ENCODE assay signal across 18 cellular contexts in the genomic region with DNA sequence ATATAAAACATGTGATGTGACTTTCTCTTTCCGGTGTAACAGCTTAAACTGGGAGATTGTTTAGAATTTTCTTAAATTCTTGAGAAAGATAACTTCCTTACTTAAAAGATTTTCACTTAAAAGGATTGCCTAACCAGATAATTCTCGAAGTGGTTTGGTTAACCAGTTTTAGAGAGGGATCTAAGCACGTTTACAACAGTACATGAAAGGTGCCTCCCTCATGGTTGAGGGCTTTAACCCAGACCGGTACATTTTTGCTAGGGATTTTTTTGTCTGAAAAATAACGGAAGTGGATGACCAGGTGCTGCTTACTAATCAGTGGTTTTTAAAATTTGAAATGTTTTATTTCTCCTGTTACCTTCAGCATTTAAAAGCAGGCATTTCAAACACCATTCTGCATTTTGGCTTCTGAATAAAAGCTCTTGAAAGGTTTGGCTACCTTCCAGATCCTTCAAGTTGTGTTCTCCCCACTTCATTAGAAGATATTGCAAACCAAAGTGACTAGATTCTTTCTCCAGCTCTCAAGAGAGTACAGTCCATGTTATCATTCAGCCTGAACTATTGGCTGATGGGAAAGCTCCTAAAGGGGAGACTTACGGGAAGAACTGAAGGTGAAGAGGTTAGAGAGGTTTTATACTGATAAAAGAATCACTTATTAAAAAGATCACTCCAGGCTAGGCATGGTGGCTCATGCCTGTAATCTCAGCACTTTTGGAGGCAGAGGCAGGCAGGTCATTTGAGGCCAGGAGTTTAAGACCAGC. TPM values are rescaled to one million over a fixed set of nuclear protein-coding genes. Genes with fewer than 3 reads are reported as not detected.
A peak's percentile ranks its signal among the peaks of the same experiment; 100 is the strongest.
DNase-seq lines count a peak whose midpoint lies in the region; ATAC-seq, FAIRE-seq and TF ChIP-seq lines count a peak whose summit lies in the region.
"Had no signal": no experiment of that assay in that cellular context is flagged by ENCODE, and none has a peak within 500 bp of the region (broad histone marks: within the 10 kb centered on the region; RNA-seq: fewer than 3 reads in every experiment).

No MANE protein-coding gene starts in this region.

- no peak overlapping the region for H3K4me2 ChIP-seq in GM12878 (ENCODE audit: control insufficient read depth, insufficient read depth)
- no peak overlapping the region for H3K4me2 ChIP-seq in trophoblast cell (ENCODE audit: low read length)
- H3K4me2 ChIP-seq: BLaER1 had no signal

- H3K27ac ChIP-seq in GM12878 (ENCODE audit: control insufficient read depth, insufficient read depth) (no peak overlapping the region), trophoblast cell (ENCODE audit: low read depth, low read length) (no peak overlapping the region)
- H3K27ac ChIP-seq: 22Rv1, BLaER1 had no signal

- H3K79me2 ChIP-seq in GM12878 (ENCODE audit: control insufficient read depth, insufficient read depth, low read length) (peaks cover 2% of the 10 kb centered on the region; the same call in 1 of the 2 replicates), trophoblast cell (ENCODE audit: control insufficient read depth, insufficient read depth, low read length, poor library complexity) (no peaks in the 10 kb centered on the region)

- no peak overlapping the region for H3K4me3 Mint-ChIP-seq in stimulated activated naive CD8-positive, alpha-beta T cell treated with anti-CD3 and anti-CD28 coated beads, Interleukin-15, amount 100 ng/mL, for 72 hours
- H3K4me3 Mint-ChIP-seq in stimulated activated memory B cell treated with anti-CD40 and anti-IgM and Interleukin-4, amounts not matched to agents 10 μg/mL and 1 μg/mL and 100 μg/mL, for 72 hours: no peak overlapping the region
- H3K4me3 Mint-ChIP-seq in WTC11: no peak overlapping the region
- H3K4me3 Mint-ChIP-seq: H9 had no signal

- DNase-seq in NCI-H1436 (lab: John Stamatoyannopoulos, UW): peak; percentile 11
- no peak for DNase-seq in NCI-H1436 treated with DMSO at 0.1 percent for 48 hours (lab: John Stamatoyannopoulos, UW)
- DNase-seq in stimulated activated naive CD8-positive, alpha-beta T cell treated with anti-CD3 and anti-CD28 coated beads, Interleukin-15, amount 100 ng/mL, for 72 hours: no peak
- DNase-seq in stimulated activated naive CD8-positive, alpha-beta T cell treated with anti-CD3 and anti-CD28 coated beads, Interleukin-15, Interleukin-2, amounts not matched to agents 100 U/mL and 50 U/mL, for 24 hours: no peak
- no peak for DNase-seq in GM12878 (ENCODE audit: low read depth, low spot score)
- DNase-seq in trophoblast cell: no peak
- DNase-seq in WTC11 (ENCODE audit: low spot score): no peak
- DNase-seq: H9, Karpas-422, MM.1S, NCI-H2171, NCI-H510A, SIG-M5 had no signal

- no peaks in the 10 kb centered on the region for H3K79me1 ChIP-seq in trophoblast cell (ENCODE audit: low read length)

- H3K9me3 ChIP-seq in GM12878 (replicated peaks; ENCODE audit: control insufficient read depth, insufficient read depth, low read length): no peaks in the 10 kb centered on the region
- no peaks in the 10 kb centered on the region for H3K9me3 ChIP-seq in trophoblast cell (ENCODE audit: insufficient read depth, low read depth, low read length)
- H3K9me3 ChIP-seq: BLaER1 had no signal

- H3K4ac ChIP-seq in trophoblast cell (ENCODE audit: low read depth, low read length): no peak overlapping the region

- BruUV-seq in GM12878 (replicated peaks; lab: Mats Ljungman, UMichigan): TSS peak; percentile 26

- CTCF ChIA-PET in GM12878 (lab: Yijun Ruan, JAX): interaction anchor here (1.2 to 3.1 kb wide), 3 partner anchors 42 to 103 kb away, joined by 3 to 23 read pairs (median 14); no protein-coding TSS in a partner anchor
- CTCF ChIA-PET in WTC11 (lab: Charles Lee): interaction anchor here (0.8 kb wide), 1 partner anchor 43 kb away, joined by 3 read pairs; no protein-coding TSS in a partner anchor

- H3K23ac ChIP-seq in trophoblast cell (ENCODE audit: low read length): no peak overlapping the region

- no peak overlapping the region for H4K8ac ChIP-seq in trophoblast cell (ENCODE audit: low read depth, low read length)

- no peak overlapping the region for H2BK120ac ChIP-seq in trophoblast cell (ENCODE audit: insufficient read depth, low read length, poor library complexity)

- H4K91ac ChIP-seq in trophoblast cell (ENCODE audit: low read depth, low read length): no peak overlapping the region

- H2BK5ac ChIP-seq in trophoblast cell (ENCODE audit: low read depth, low read length, poor library complexity): no peak overlapping the region

- H3K4me1 Mint-ChIP-seq in stimulated activated naive CD8-positive, alpha-beta T cell treated with anti-CD3 and anti-CD28 coated beads, Interleukin-15, amount 100 ng/mL, for 72 hours: peaks cover 8% of the 10 kb centered on the region
- peaks cover 15% of the 10 kb centered on the region for H3K4me1 Mint-ChIP-seq in stimulated activated memory B cell treated with anti-CD40 and anti-IgM and Interleukin-4, amounts not matched to agents 10 μg/mL and 1 μg/mL and 100 μg/mL, for 72 hours
- no peaks in the 10 kb centered on the region for H3K4me1 Mint-ChIP-seq in WTC11
- H3K4me1 Mint-ChIP-seq: H9 had no signal

- in situ Hi-C loops in GM12878 (cut with MboI): no loop called here

- H2BK12ac ChIP-seq in trophoblast cell (ENCODE audit: low read length): no peak overlapping the region

- FAIRE-seq in GM12878 (lab: Jason Lieb, UNC): no peak
- FAIRE-seq: GM12891 had no signal

- TF ChIP-seq CTCF in GM12878 (IDR thresholded peaks at IDR 0.05 in 2 of 3, conservative IDR thresholded peaks at IDR 0.05 in 1 of 3; ENCODE audit: control insufficient read depth in 2 of 3, extremely low read depth in 1 of 3, insufficient read depth in 1 of 3, low read depth in 3 of 3, low read length in 3 of 3): no peak
- TF ChIP-seq CTCF in WTC11 (IDR thresholded peaks at IDR 0.05): no peak

- no peaks in the 10 kb centered on the region for H3K9me3 Mint-ChIP-seq in stimulated activated naive CD8-positive, alpha-beta T cell treated with anti-CD3 and anti-CD28 coated beads, Interleukin-15, amount 100 ng/mL, for 72 hours
- no peaks in the 10 kb centered on the region for H3K9me3 Mint-ChIP-seq in stimulated activated memory B cell treated with anti-CD40 and anti-IgM and Interleukin-4, amounts not matched to agents 10 μg/mL and 1 μg/mL and 100 μg/mL, for 72 hours
- H3K9me3 Mint-ChIP-seq in WTC11: no peaks in the 10 kb centered on the region
- H3K9me3 Mint-ChIP-seq: H9 had no signal

- 86% methylated on average over 6 of the region's 6 CpGs for WGBS in GM12878 (ENCODE audit: insufficient coverage, insufficient replicate concordance, low lambda C conversion rate, missing lambda C conversion rate)
- no CpG with 5 or more reads among the region's 6 CpGs for WGBS in trophoblast cell (ENCODE audit: extremely low coverage, insufficient coverage, insufficient read length)

- no peak overlapping the region for H4K12ac ChIP-seq in trophoblast cell (ENCODE audit: low read depth, low read length)

- SMC1A ChIA-PET in GM12878 (lab: Charles Lee; ENCODE audit: uncharacterized antibody, unreplicated experiment): interaction anchor here (0.7 to 1.4 kb wide), 6 partner anchors 8 to 45 kb away, joined by 3 to 5 read pairs (median 4); no protein-coding TSS in a partner anchor

- ATAC-seq in stimulated activated naive CD8-positive, alpha-beta T cell treated with anti-CD3 and anti-CD28 coated beads, Interleukin-15, amount 100 ng/mL, for 72 hours: peak; percentile 43
- no peak for ATAC-seq in stimulated activated naive CD8-positive, alpha-beta T cell treated with anti-CD3 and anti-CD28 coated beads, Interleukin-15, Interleukin-2, amounts not matched to agents 100 U/mL and 50 U/mL, for 24 hours
- ATAC-seq in GM12878 (no peak), WTC11 (no peak)
- ATAC-seq in stimulated activated memory B cell treated with anti-CD40 and anti-IgM and Interleukin-4, amounts not matched to agents 10 μg/mL and 1 μg/mL and 100 μg/mL, for 72 hours: no peak

- H3K27ac Mint-ChIP-seq in stimulated activated naive CD8-positive, alpha-beta T cell treated with anti-CD3 and anti-CD28 coated beads, Interleukin-15, amount 100 ng/mL, for 72 hours: no peak overlapping the region
- H3K27ac Mint-ChIP-seq in stimulated activated memory B cell treated with anti-CD40 and anti-IgM and Interleukin-4, amounts not matched to agents 10 μg/mL and 1 μg/mL and 100 μg/mL, for 72 hours: peak overlapping the region; percentile 35
- H3K27ac Mint-ChIP-seq in WTC11: no peak overlapping the region

- H3K4me3 ChIP-seq in GM12878 (no peak overlapping the region), trophoblast cell (ENCODE audit: low read depth, low read length) (no peak overlapping the region)
- H3K4me3 ChIP-seq: BLaER1 had no signal

- H3K18ac ChIP-seq in trophoblast cell (ENCODE audit: low read length): no peak overlapping the region

- POLR2A ChIA-PET in GM12878 (lab: Charles Lee) (interaction anchor here (0.9 to 1.0 kb wide), 2 partner anchors 14 to 15 kb away, joined by 3 to 5 read pairs; no protein-coding TSS in a partner anchor), WTC11 (lab: Charles Lee) (interaction anchor here (0.6 kb wide), 1 partner anchor 195 kb away, joined by 7 read pairs; no protein-coding TSS in a partner anchor)

- H3K36me3 Mint-ChIP-seq in stimulated activated memory B cell treated with anti-CD40 and anti-IgM and Interleukin-4, amounts not matched to agents 10 μg/mL and 1 μg/mL and 100 μg/mL, for 72 hours: peaks cover 60% of the 10 kb centered on the region
- peaks cover 76% of the 10 kb centered on the region for H3K36me3 Mint-ChIP-seq in WTC11

- no peaks in the 10 kb centered on the region for H3K27me3 ChIP-seq in GM12878 (replicated peaks in 1 of 2; ENCODE audit: control insufficient read depth in 2 of 2, insufficient read depth in 2 of 2, low read length in 1 of 2)
- H3K27me3 ChIP-seq in trophoblast cell (ENCODE audit: insufficient read depth, low read length): no peaks in the 10 kb centered on the region
- H3K27me3 ChIP-seq: BLaER1 had no signal

- intact Hi-C loops in GM12878 (cut with micrococcal nuclease; ENCODE audit: unreplicated experiment): no loop called here

- no peak overlapping the region for H2AK5ac ChIP-seq in trophoblast cell (ENCODE audit: low read length)

- no peaks in the 10 kb centered on the region for H3K27me3 Mint-ChIP-seq in stimulated activated naive CD8-positive, alpha-beta T cell treated with anti-CD3 and anti-CD28 coated beads, Interleukin-15, amount 100 ng/mL, for 72 hours
- no peaks in the 10 kb centered on the region for H3K27me3 Mint-ChIP-seq in stimulated activated memory B cell treated with anti-CD40 and anti-IgM and Interleukin-4, amounts not matched to agents 10 μg/mL and 1 μg/mL and 100 μg/mL, for 72 hours
- no peaks in the 10 kb centered on the region for H3K27me3 Mint-ChIP-seq in WTC11 (ENCODE audit: low read depth)

- no peak overlapping the region for H3K14ac ChIP-seq in trophoblast cell (ENCODE audit: low read length)

- H3K9ac ChIP-seq in GM12878 (ENCODE audit: control insufficient read depth, insufficient read depth, low read length) (no peak overlapping the region), trophoblast cell (ENCODE audit: low read length) (no peak overlapping the region)
- H3K9ac ChIP-seq: BLaER1 had no signal

- RAD21 ChIA-PET in GM12878 (lab: Charles Lee; ENCODE audit: unreplicated experiment): no interaction called here

- TF ChIP-seq RAD21 in GM12878 (IDR thresholded peaks at IDR 0.05; ENCODE audit: insufficient read depth, low read depth, low read length): no peak

- no peaks in the 10 kb centered on the region for H4K20me1 ChIP-seq in GM12878 (ENCODE audit: control insufficient read depth, insufficient read depth)

- TF ChIP-seq EP300 in GM12878 (IDR thresholded peaks at IDR 0.05; ENCODE audit: borderline replicate concordance in 1 of 2, control insufficient read depth in 1 of 2, low read depth in 2 of 2, low read length in 2 of 2): no peak

- no peak for TF ChIP-seq POLR2A in GM12878 (IDR thresholded peaks at IDR 0.05; ENCODE audit: low read depth, low read length)

- H2AFZ ChIP-seq in GM12878 (ENCODE audit: control insufficient read depth, low read depth, low read length): no peak overlapping the region
- H2AFZ ChIP-seq in trophoblast cell (ENCODE audit: insufficient read depth, low read length, poor library complexity): no peak overlapping the region

- H3K4me1 ChIP-seq in GM12878 (ENCODE audit: control insufficient read depth, insufficient read depth, low read length): no peaks in the 10 kb centered on the region
- H3K4me1 ChIP-seq in trophoblast cell (ENCODE audit: control insufficient read depth in 1 of 2, insufficient read depth in 2 of 2, low read length in 2 of 2): no peaks in the 10 kb centered on the region
- H3K4me1 ChIP-seq: BLaER1 had no signal

- H3K36me3 ChIP-seq in GM12878 (ENCODE audit: control insufficient read depth in 2 of 2, insufficient read depth in 2 of 2, low read length in 1 of 2) (peaks cover 3 to 47% of the 10 kb centered on the region in 2 experiments), trophoblast cell (ENCODE audit: control insufficient read depth in 1 of 2, insufficient read depth in 2 of 2, low read length in 2 of 2) (peaks cover 10 to 23% of the 10 kb centered on the region in 2 experiments)

RNA-seq across cellular contexts. Expression of gene S100PBP, which starts 12.8 kb away (rescaled TPM):
- 576 and 594 TPM in 2 replicates for total RNA-seq in GM12878 (2013; cell fraction: nucleolus; rRNA removed)
- total RNA-seq in GM12878 (2014; rRNA removed): 40.7 and 49.1 TPM in 2 replicates
- total RNA-seq in GM12878 (2014; rRNA removed; fragmentation: Illumina TruSeq; extraction: Trizol): 50.5 and 59.0 TPM in 2 replicates
- 55.7 and 56.5 TPM in 2 replicates for total RNA-seq in GM12878 (2021)
- 19.4 TPM for polyA plus RNA-seq in GM12878 (2011; ENCODE audit: low read depth)
- 98.3 and 138 TPM in 2 replicates for polyA plus RNA-seq in GM12878 (2011; rRNA removed)
- polyA plus RNA-seq in GM12878 (2011; cell fraction: cytosol; rRNA removed): 38.8 and 40.0 TPM in 2 replicates
- 99.7 and 103 TPM in 2 replicates for polyA plus RNA-seq in GM12878 (2011; cell fraction: nucleus; rRNA removed)
- polyA plus RNA-seq in GM12878 (2012): 25.9 and 33.0 TPM in 2 replicates
- 40.4 and 51.5 TPM in 2 replicates for polyA plus RNA-seq in GM12878 (2014; fragmentation: Illumina TruSeq; extraction: Trizol)
- polyA plus RNA-seq in GM12878 (2014; fragmentation: Nextera tagmentation; extraction: Ambion mirVana): 10 to 100 TPM; 17.0 to 19.1 TPM
- 38.3 and 45.2 TPM in 2 replicates for polyA plus RNA-seq in GM12878 (2014; rRNA removed)
- 10 to 100 TPM; 34.6 to 38.8 TPM for polyA plus RNA-seq in GM12878 (2016; fragmentation: Nextera tagmentation; extraction: Ambion mirVana)
- polyA minus RNA-seq in GM12878 (2011; rRNA and poly(A)+ RNA removed): 70.4 and 80.5 TPM in 2 replicates
- 21.6 and 38.6 TPM in 2 replicates for polyA minus RNA-seq in GM12878 (2011; cell fraction: cytosol; rRNA and poly(A)+ RNA removed)
- polyA minus RNA-seq in GM12878 (2011; cell fraction: nucleus; rRNA and poly(A)+ RNA removed): 43.3 and 65.3 TPM in 2 replicates
- polyA plus RNA-seq in trophoblast cell (2013): 12.7 and 13.0 TPM in 2 replicates
- total RNA-seq in WTC11 (2021): 62.9 to 73.2 TPM (median 70.2 TPM) in 3 replicates

RNA-seq across cellular contexts. Expression of gene YARS1, which starts 13.1 kb away (rescaled TPM):
- total RNA-seq in GM12878 (2013; cell fraction: nucleolus; rRNA removed): 140 and 147 TPM in 2 replicates
- total RNA-seq in GM12878 (2014; rRNA removed) (169 and 170 TPM in 2 replicates), GM12878 (2014; rRNA removed; fragmentation: Illumina TruSeq; extraction: Trizol) (113 TPM in 2 replicates), GM12878 (2021) (158 and 159 TPM in 2 replicates), WTC11 (2021) (142 to 197 TPM (median 154 TPM) in 3 replicates)
- polyA plus RNA-seq in GM12878 (2011; ENCODE audit: low read depth): 150 TPM
- polyA plus RNA-seq in GM12878 (2011; rRNA removed) (82.0 and 85.6 TPM in 2 replicates), GM12878 (2014; fragmentation: Illumina TruSeq; extraction: Trizol) (179 and 220 TPM in 2 replicates), GM12878 (2014; fragmentation: Nextera tagmentation; extraction: Ambion mirVana) (10 to 100 TPM; 39.9 to 66.4 TPM), GM12878 (2014; rRNA removed) (112 and 129 TPM in 2 replicates), GM12878 (2016; fragmentation: Nextera tagmentation; extraction: Ambion mirVana) (100 to 1,000 TPM; 193 to 202 TPM)
- 64.5 and 86.8 TPM in 2 replicates for polyA plus RNA-seq in GM12878 (2011; cell fraction: cytosol; rRNA removed)
- 113 and 117 TPM in 2 replicates for polyA plus RNA-seq in GM12878 (2011; cell fraction: nucleus; rRNA removed)
- 119 and 138 TPM in 2 replicates for polyA plus RNA-seq in GM12878 (2012)
- 92.7 and 110 TPM in 2 replicates for polyA minus RNA-seq in GM12878 (2011; rRNA and poly(A)+ RNA removed)
- 45.7 and 53.5 TPM in 2 replicates for polyA minus RNA-seq in GM12878 (2011; cell fraction: cytosol; rRNA and poly(A)+ RNA removed)
- polyA minus RNA-seq in GM12878 (2011; cell fraction: nucleus; rRNA and poly(A)+ RNA removed): 34.2 and 41.5 TPM in 2 replicates
- 86.3 and 88.7 TPM in 2 replicates for polyA plus RNA-seq in trophoblast cell (2013)

RNA-seq across cellular contexts. Expression of gene FNDC5, which starts 40.4 kb away (rescaled TPM):
- total RNA-seq in GM12878 (2013; cell fraction: nucleolus; rRNA removed): not detected in 2 replicates
- total RNA-seq in GM12878 (2014; rRNA removed): not detected in 2 replicates
- not detected in 2 replicates for total RNA-seq in GM12878 (2014; rRNA removed; fragmentation: Illumina TruSeq; extraction: Trizol)
- not detected in 2 replicates for total RNA-seq in GM12878 (2021)
- 0.35 TPM for polyA plus RNA-seq in GM12878 (2011; ENCODE audit: low read depth)
- 0.23 and 0.36 TPM in 2 replicates for polyA plus RNA-seq in GM12878 (2011; rRNA removed)
- 0.05 TPM in 1 of 2 replicates, not detected in the other for polyA plus RNA-seq in GM12878 (2011; cell fraction: cytosol; rRNA removed)
- 1.3 and 1.6 TPM in 2 replicates for polyA plus RNA-seq in GM12878 (2011; cell fraction: nucleus; rRNA removed)
- 0.39 and 0.55 TPM in 2 replicates for polyA plus RNA-seq in GM12878 (2012)
- polyA plus RNA-seq in GM12878 (2014; fragmentation: Illumina TruSeq; extraction: Trizol): 0.01 TPM in 1 of 2 replicates, not detected in the other
- under 1 TPM; 0.14 to 0.26 TPM for polyA plus RNA-seq in GM12878 (2014; fragmentation: Nextera tagmentation; extraction: Ambion mirVana)
- polyA plus RNA-seq in GM12878 (2014; rRNA removed): not detected in 2 replicates
- under 1 TPM; 0.11 to 0.29 TPM for polyA plus RNA-seq in GM12878 (2016; fragmentation: Nextera tagmentation; extraction: Ambion mirVana)
- 0.10 TPM in 1 of 2 replicates, not detected in the other for polyA minus RNA-seq in GM12878 (2011; rRNA and poly(A)+ RNA removed)
- not detected in 2 replicates for polyA minus RNA-seq in GM12878 (2011; cell fraction: cytosol; rRNA and poly(A)+ RNA removed)
- polyA minus RNA-seq in GM12878 (2011; cell fraction: nucleus; rRNA and poly(A)+ RNA removed): not detected in 2 replicates
- polyA plus RNA-seq in trophoblast cell (2013): 1.1 and 1.3 TPM in 2 replicates
- 1.2 to 1.6 TPM (median 1.4 TPM) in 3 replicates for total RNA-seq in WTC11 (2021)

RNA-seq across cellular contexts. Expression of gene HPCA, which starts 56.0 kb away (rescaled TPM):
- 0.35 TPM in 1 of 2 replicates, not detected in the other for total RNA-seq in GM12878 (2013; cell fraction: nucleolus; rRNA removed)
- total RNA-seq in GM12878 (2014; rRNA removed) (not detected in 2 replicates), GM12878 (2014; rRNA removed; fragmentation: Illumina TruSeq; extraction: Trizol) (not detected in 2 replicates), GM12878 (2021) (not detected in 2 replicates), WTC11 (2021) (1.5 to 2.2 TPM (median 1.9 TPM) in 3 replicates)
- not detected for polyA plus RNA-seq in GM12878 (2011; ENCODE audit: low read depth)
- polyA plus RNA-seq in GM12878 (2011; rRNA removed) (0.11 TPM in 1 of 2 replicates, not detected in the other), GM12878 (2014; fragmentation: Illumina TruSeq; extraction: Trizol) (not detected in 2 replicates), GM12878 (2014; fragmentation: Nextera tagmentation; extraction: Ambion mirVana) (not detected), GM12878 (2014; rRNA removed) (not detected in 2 replicates), GM12878 (2016; fragmentation: Nextera tagmentation; extraction: Ambion mirVana) (not detected)
- 0.06 and 0.12 TPM in 2 replicates for polyA plus RNA-seq in GM12878 (2011; cell fraction: cytosol; rRNA removed)
- 0.48 and 1.8 TPM in 2 replicates for polyA plus RNA-seq in GM12878 (2011; cell fraction: nucleus; rRNA removed)
- polyA plus RNA-seq in GM12878 (2012): 0.07 TPM in 1 of 2 replicates, not detected in the other
- not detected in 2 replicates for polyA minus RNA-seq in GM12878 (2011; rRNA and poly(A)+ RNA removed)
- polyA minus RNA-seq in GM12878 (2011; cell fraction: cytosol; rRNA and poly(A)+ RNA removed): not detected in 2 replicates
- polyA minus RNA-seq in GM12878 (2011; cell fraction: nucleus; rRNA and poly(A)+ RNA removed): not detected in 2 replicates
- 0.83 and 1.4 TPM in 2 replicates for polyA plus RNA-seq in trophoblast cell (2013)
- total RNA-seq: RPMI7951 had no signal
